22 cellular contexts compared by ENCODE assay signal in genomic region chr10:96376483-96376882, GRCh38.
A peak's percentile ranks its signal among the peaks of the same experiment; 100 is the strongest.
DNase-seq lines count a peak whose midpoint lies in the region; ATAC-seq and TF ChIP-seq lines count a peak whose summit lies in the region.
"Had no signal": no experiment of that assay in that cellular context is flagged by ENCODE, and none has a peak within 500 bp of the region (broad histone marks: within the 10 kb centered on the region; RNA-seq: fewer than 3 reads in every experiment).

No MANE protein-coding gene starts in this region.

- no peaks in the 10 kb centered on the region for H3K9me3 ChIP-seq in tibial artery
- H3K9me3 ChIP-seq: gastrocnemius medialis, right atrium auricular region had no signal

- ATAC-seq in HG02973 (IDR thresholded peaks at IDR 0.05; ENCODE audit: unreplicated experiment), result peak; percentile 42
- ATAC-seq: activated CD4-positive, CD25-positive, alpha-beta regulatory T cell treated with anti-CD3 and anti-CD28 coated beads, Interleukin-2, amount 50 U/mL, for 24 hours; gastrocnemius medialis had no signal

- no peaks in the 10 kb centered on the region for H3K36me3 ChIP-seq in tibial artery
- H3K36me3 ChIP-seq: gastrocnemius medialis, right atrium auricular region had no signal

- no peak for TF ChIP-seq CTCF in GM13976 (IDR thresholded peaks at IDR 0.05; ENCODE audit: borderline replicate concordance, control extremely low read depth, extremely low read depth, insufficient read depth, missing control alignments)
- no peak for TF ChIP-seq CTCF in tibial artery (IDR thresholded peaks at IDR 0.05)

- no peak overlapping the region for H3K4me3 ChIP-seq in tibial artery
- H3K4me3 ChIP-seq: gastrocnemius medialis, right atrium auricular region had no signal

- intact Hi-C loops in tibial artery (cut with DNase I; ENCODE audit: low total_unique reads), result no loop called here

- H3K27ac ChIP-seq in epithelial cell of prostate (no peak overlapping the region), tibial artery (no peak overlapping the region)
- H3K27ac ChIP-seq: gastrocnemius medialis, right atrium auricular region had no signal

- DNase-seq in GM13976 (ENCODE audit: low spot score) (peak; percentile 78), GM19238 (ENCODE audit: insufficient read length, low spot score) (peak; percentile 44), epithelial cell of prostate (ENCODE audit: low read depth, low spot score) (peak; percentile 37), NCI-H1417 (lab: John Stamatoyannopoulos, UW) (no peak), tibial artery (no peak), kidney glomerular epithelial cell (lab: John Stamatoyannopoulos, UW) (no peak)
- no peak for DNase-seq in stimulated activated CD4-positive, alpha-beta T cell treated with anti-CD3 and anti-CD28 coated beads, Interleukin-2, amount 100 ng/mL, for 24 hours
- DNase-seq: dermis blood vessel endothelial cell; erythroblast; gastrocnemius medialis; GOT3; KBM-7; MV-4-11; naive B cell; NCI-H2029; NCI-H446 treated with DMSO at 0.1 percent for 48 hours; NK-92 treated with Interleukin-12 subunit alpha and Interleukin-12 subunit beta, amount 100 ng/mL, for 24 hours; stimulated activated CD4-positive, alpha-beta T cell treated with anti-CD3 and anti-CD28 coated beads, Interleukin-15, amount 100 ng/mL, for 24 hours; trophoblast cell had no signal

- in situ Hi-C loops in GM13976 (cut with MboI; ENCODE audit: low sequenced_read_pairs, unreplicated experiment), result loop anchor here (25.0 kb wide), 1 partner anchor 236 kb away; no protein-coding TSS in a partner anchor

- peaks cover 0 to 26% of the 10 kb centered on the region in 2 donors for H3K27me3 ChIP-seq in tibial artery
- H3K27me3 ChIP-seq: gastrocnemius medialis, right atrium auricular region had no signal

- peaks cover 0 to 15% (median 6%) of the 10 kb centered on the region in 4 donors for H3K4me1 ChIP-seq in tibial artery

Comparison
In these comparisons a context has a peak if more than half of its experiments do, and no peak if none do; other contexts are left out.
1. DNase-seq: peak in GM13976 (single experiment), GM19238 (single experiment) and epithelial cell of prostate (single experiment); none in NCI-H1417 (0 of 3), stimulated activated CD4-positive, alpha-beta T cell treated with anti-CD3 and anti-CD28 coated beads, Interleukin-2, amount 100 ng/mL, for 24 hours (0 of 2), tibial artery (0 of 2) and kidney glomerular epithelial cell (single experiment).